Comparison of ENCODE assay signal across 10 cellular contexts in genomic region chr10:59894114-59894513, GRCh38. TPM values are rescaled to one million over a fixed set of nuclear protein-coding genes. Genes with fewer than 3 reads are reported as not detected.
DNase-seq lines count a peak whose midpoint lies in the region; ATAC-seq and TF ChIP-seq lines count a peak whose summit lies in the region.
"Had no signal": no experiment of that assay in that cellular context is flagged by ENCODE, and none has a peak within 500 bp of the region (broad histone marks: within the 10 kb centered on the region; RNA-seq: fewer than 3 reads in every experiment).

No MANE protein-coding gene starts in this region.

- H3K4me3 ChIP-seq in adrenal gland (no peak overlapping the region), heart left ventricle (no peak overlapping the region)
- H3K4me3 ChIP-seq: Peyer's patch had no signal

- H3K27ac ChIP-seq in adrenal gland, result peak overlapping the region in 3 of 5 donors; percentile 20 to 71 (median 44)
- H3K27ac ChIP-seq in heart left ventricle, result peak overlapping the region in 8 of 12 donors; percentile 6 to 81 (median 41)
- H3K27ac ChIP-seq: parathyroid adenoma had no signal

- WGBS in adrenal gland, 4 donors, result 32 to 59% (median 41%) methylated on average over 4 of the region's 4 CpGs
- 42 to 50% (median 46%) methylated on average over 4 of the region's 4 CpGs for WGBS in heart left ventricle, 4 donors

- TF ChIP-seq POLR2A in adrenal gland (IDR thresholded peaks at IDR 0.05) (peak in 1 of 2 donors; percentile 17), heart left ventricle (IDR thresholded peaks at IDR 0.05) (no peak)

- DNase-seq in ELR (ENCODE audit: low read depth), result peak; percentile 8
- peak; percentile 67 to 87 (median 85) for DNase-seq in adrenal gland
- DNase-seq in heart left ventricle, result peak in 4 of 5 donors; percentile 53 to 60 (median 54)
- DNase-seq in sciatic nerve (ENCODE audit: low spot score), result no peak
- no peak for DNase-seq in GM20000 (ENCODE audit: low spot score)
- DNase-seq in activated T-cell treated with anti-CD3 and anti-CD28 coated beads, Interleukin-2, amount 50 U/mL, for 48 hours, result no peak
- DNase-seq: Peyer's patch had no signal

- H3K36me3 ChIP-seq in adrenal gland (replicated peaks in 1 of 2) (no peaks in the 10 kb centered on the region), heart left ventricle (peaks cover 0 to 14% (median 2%) of the 10 kb centered on the region in 9 donors)
- H3K36me3 ChIP-seq: Peyer's patch had no signal

- peak; percentile 62 to 87 (median 86) for ATAC-seq in heart left ventricle
- peak; percentile 68 for ATAC-seq in sciatic nerve
- no peak for ATAC-seq in GM19328 (IDR thresholded peaks at IDR 0.05; ENCODE audit: unreplicated experiment)
- no peak for ATAC-seq in GM21360 (IDR thresholded peaks at IDR 0.05; ENCODE audit: unreplicated experiment)

- H3K27me3 ChIP-seq in adrenal gland (no peaks in the 10 kb centered on the region), heart left ventricle (no peaks in the 10 kb centered on the region)
- H3K27me3 ChIP-seq: Peyer's patch had no signal

- no peak for TF ChIP-seq CTCF in adrenal gland (IDR thresholded peaks at IDR 0.05)
- no peak for TF ChIP-seq CTCF in heart left ventricle (IDR thresholded peaks at IDR 0.05)
- TF ChIP-seq CTCF in GM20000 (IDR thresholded peaks at IDR 0.05; ENCODE audit: extremely low read depth, missing control alignments), result no peak

- intact Hi-C loops in adrenal gland (cut with DNase I), result no loop called here
- intact Hi-C loops in heart left ventricle (cut with DNase I), result no loop called here
- intact Hi-C loops in sciatic nerve (cut with DNase I), result no loop called here

- H3K4me1 ChIP-seq in adrenal gland (replicated peaks in 1 of 2) (peaks cover 11 to 63% of the 10 kb centered on the region in 2 donors), heart left ventricle (peaks cover 6 to 83% (median 67%) of the 10 kb centered on the region in 12 donors)

- H3K9me3 ChIP-seq in adrenal gland (replicated peaks in 1 of 3) (no peaks in the 10 kb centered on the region), heart left ventricle (no peaks in the 10 kb centered on the region)
- H3K9me3 ChIP-seq: Peyer's patch had no signal

RNA-seq across cellular contexts. Expression of gene CCDC6, which starts 12.2 kb away (rescaled TPM):
- total RNA-seq in adrenal gland, result 10 to 100 TPM; 29.3 to 53.3 (median 34.5) TPM
- polyA plus RNA-seq in adrenal gland, result 10 to 100 TPM in 1 of 3 donors, 1 to 10 TPM in 2; 7.1 to 35.7 (median 9.2) TPM
- total RNA-seq in heart left ventricle, result 10 to 100 TPM; 13.8 to 47.1 (median 20.2) TPM
- 10 to 100 TPM in 1 of 2 donors, 1 to 10 TPM in 1; 3.7 to 17.3 TPM for polyA plus RNA-seq in heart left ventricle
- 36.2 TPM for total RNA-seq in sciatic nerve

Comparison
In these comparisons a context has a peak if more than half of its experiments do, and no peak if none do; other contexts are left out.
1. DNase-seq: peak in ELR (single experiment), adrenal gland (7 of 7) and heart left ventricle (4 of 5); none in sciatic nerve (single experiment), GM20000 (single experiment) and activated T-cell treated with anti-CD3 and anti-CD28 coated beads, Interleukin-2, amount 50 U/mL, for 48 hours (0 of 2).
2. ATAC-seq: peak in heart left ventricle (4 of 4) and sciatic nerve (single experiment); none in GM19328 (single experiment) and GM21360 (single experiment).